In genomic region chr17:49896222-49896621, GRCh38 we compare ENCODE assay signal across 33 cellular contexts. TPM values are rescaled to one million over a fixed set of nuclear protein-coding genes. Genes with fewer than 3 reads are reported as not detected.
"Had no signal": no experiment of that assay in that cellular context is flagged by ENCODE, and none has a peak within 500 bp of the region (broad histone marks: within the 10 kb centered on the region; RNA-seq: fewer than 3 reads in every experiment).

No MANE protein-coding gene starts in this region.

- FAIRE-seq: colon, endothelial cell of umbilical vein, islet of Langerhans, keratinocyte had no signal

- ATAC-seq: esophagus mucosa, gastrocnemius medialis, heart right ventricle, left cardiac atrium, left lung, left ventricle myocardium superior, lower lobe of right lung, mucosa of descending colon had no signal

- H3K9me3 ChIP-seq: esophagus squamous epithelium, gastrocnemius medialis, heart right ventricle, left lung, lower lobe of right lung, mucosa of descending colon had no signal

- DNase-seq: dermis blood vessel endothelial cell; dorsolateral prefrontal cortex; effector CD4-positive, alpha-beta T cell; effector memory CD4-positive, alpha-beta T cell; esophagus squamous epithelium; foreskin fibroblast; foreskin melanocyte; gastrocnemius medialis; glutamatergic neuron; head of caudate nucleus; heart right ventricle; hippocampal formation; left cardiac atrium; left lung; left ventricle myocardium superior; lower lobe of right lung; mesenchymal stem cell; mucosa of descending colon; naive B cell had no signal

- H3K4me1 ChIP-seq: gastrocnemius medialis, left lung had no signal

- H3K27ac ChIP-seq: coronary artery, dorsolateral prefrontal cortex, gastrocnemius medialis, heart right ventricle, left lung, lower lobe of right lung had no signal

- H3K4me3 ChIP-seq: coronary artery, dorsolateral prefrontal cortex, esophagus squamous epithelium, gastrocnemius medialis, heart right ventricle, left lung, lower lobe of right lung, mucosa of descending colon had no signal

- H3K36me3 ChIP-seq: esophagus squamous epithelium, gastrocnemius medialis, heart right ventricle, left lung, lower lobe of right lung had no signal

RNA-seq across cellular contexts. Expression of gene TAC4, which starts 48.4 kb away (rescaled TPM):
- total RNA-seq: dermis blood vessel endothelial cell, endothelial cell of umbilical vein, epithelial cell of proximal tubule, esophagus mucosa, esophagus squamous epithelium, gastrocnemius medialis, glomerular endothelial cell, kidney epithelial cell, left cardiac atrium, left lung, left ventricle myocardium superior, lower leg skin, lower lobe of right lung, lung microvascular endothelial cell, mesenteric fat pad, mesothelial cell of epicardium, mucosa of descending colon, myocyte had no signal
- polyA plus RNA-seq: heart right ventricle, keratinocyte had no signal
